Comparison of ENCODE assay signal across 18 cellular contexts in genomic region chr14:93030761-93031160, GRCh38.
DNase-seq lines count a peak whose midpoint lies in the region; ATAC-seq, FAIRE-seq and TF ChIP-seq lines count a peak whose summit lies in the region.
"Had no signal": no experiment of that assay in that cellular context is flagged by ENCODE, and none has a peak within 500 bp of the region (broad histone marks: within the 10 kb centered on the region; RNA-seq: fewer than 3 reads in every experiment).

No MANE protein-coding gene starts in this region.

- CTCF ChIA-PET in activated CD4-positive, alpha-beta T cell treated with anti-CD3 and anti-CD28 coated beads, Interleukin-2, amount 10 ng/mL, durations not matched to agents 7 days and 5 days (lab: Charles Lee), result no interaction called here

- H3K27ac Mint-ChIP-seq in activated CD4-positive, alpha-beta T cell treated with anti-CD3 and anti-CD28 coated beads, Interleukin-2, amount 10 ng/mL, durations not matched to agents 7 days and 5 days, result peak overlapping the region; percentile 57
- H3K27ac Mint-ChIP-seq in brain (peak overlapping the region; percentile 35 to 99 (median 76)), memory B cell (peak overlapping the region; percentile 38)

- H3K9me3 Mint-ChIP-seq in activated CD4-positive, alpha-beta T cell treated with anti-CD3 and anti-CD28 coated beads, Interleukin-2, amount 10 ng/mL, durations not matched to agents 7 days and 5 days, result no peaks in the 10 kb centered on the region
- H3K9me3 Mint-ChIP-seq in brain (no peaks in the 10 kb centered on the region), memory B cell (no peaks in the 10 kb centered on the region)

- no peak for TF ChIP-seq CTCF in brain (conservative IDR thresholded peaks at IDR 0.05)

- peaks cover 24% of the 10 kb centered on the region for H3K4me1 Mint-ChIP-seq in activated CD4-positive, alpha-beta T cell treated with anti-CD3 and anti-CD28 coated beads, Interleukin-2, amount 10 ng/mL, durations not matched to agents 7 days and 5 days
- H3K4me1 Mint-ChIP-seq in brain, result peaks cover 80% of the 10 kb centered on the region
- H3K4me1 Mint-ChIP-seq in memory B cell, result peaks cover 49% of the 10 kb centered on the region

- H3K4me3 Mint-ChIP-seq in activated CD4-positive, alpha-beta T cell treated with anti-CD3 and anti-CD28 coated beads, Interleukin-2, amount 10 ng/mL, durations not matched to agents 7 days and 5 days, result no peak overlapping the region
- H3K4me3 Mint-ChIP-seq in brain (no peak overlapping the region), memory B cell (no peak overlapping the region)

- no peaks in the 10 kb centered on the region for H3K36me3 Mint-ChIP-seq in activated CD4-positive, alpha-beta T cell treated with anti-CD3 and anti-CD28 coated beads, Interleukin-2, amount 10 ng/mL, durations not matched to agents 7 days and 5 days (ENCODE audit: low read depth)
- H3K36me3 Mint-ChIP-seq in brain, result no peaks in the 10 kb centered on the region
- peaks cover 4% of the 10 kb centered on the region for H3K36me3 Mint-ChIP-seq in memory B cell

- no peak for DNase-seq in activated CD4-positive, alpha-beta T cell treated with anti-CD3 and anti-CD28 coated beads, Interleukin-2, amount 10 ng/mL, durations not matched to agents 7 days and 5 days
- no peak for DNase-seq in activated CD4-positive, alpha-beta T cell treated with anti-CD3 and anti-CD28 coated beads, Interleukin-2, amount 50 U/mL, for 4 hours
- DNase-seq in memory B cell (ENCODE audit: low spot score in 2 of 2), result no peak
- no peak for DNase-seq in substantia nigra (lab: John Stamatoyannopoulos, UW)
- DNase-seq in HTR-8/SVneo (ENCODE audit: insufficient read length, low spot score), result no peak
- DNase-seq in KG1 (lab: John Stamatoyannopoulos, UW), result no peak
- DNase-seq: COR-L47, H7, MV-4-11, NCI-H1417 treated with DMSO at 0.1 percent for 48 hours, NCI-H1930, NCI-H2171 treated with DMSO at 0.1 percent for 48 hours, NCI-H774, SJCRH30 had no signal

- peak overlapping the region; percentile 28 for H3K27ac ChIP-seq in substantia nigra (ENCODE audit: low read depth, low read length, poor library complexity, severe bottlenecking)
- H3K27ac ChIP-seq: 22Rv1 had no signal

- POLR2A ChIA-PET in activated CD4-positive, alpha-beta T cell treated with anti-CD3 and anti-CD28 coated beads, Interleukin-2, amount 10 ng/mL, durations not matched to agents 7 days and 5 days (lab: Charles Lee), result no interaction called here

- H3K27me3 Mint-ChIP-seq in activated CD4-positive, alpha-beta T cell treated with anti-CD3 and anti-CD28 coated beads, Interleukin-2, amount 10 ng/mL, durations not matched to agents 7 days and 5 days, result no peaks in the 10 kb centered on the region
- H3K27me3 Mint-ChIP-seq in brain, result peaks cover 4% of the 10 kb centered on the region
- H3K27me3 Mint-ChIP-seq in memory B cell, result no peaks in the 10 kb centered on the region

- no peak for FAIRE-seq in HTR-8/SVneo (lab: Jason Lieb, UNC)
- FAIRE-seq: GM19239 had no signal

- no peak for ATAC-seq in memory B cell (ENCODE audit: low read depth)
- ATAC-seq in GM21529 (IDR thresholded peaks at IDR 0.05; ENCODE audit: unreplicated experiment), result no peak
